In the genomic region with DNA sequence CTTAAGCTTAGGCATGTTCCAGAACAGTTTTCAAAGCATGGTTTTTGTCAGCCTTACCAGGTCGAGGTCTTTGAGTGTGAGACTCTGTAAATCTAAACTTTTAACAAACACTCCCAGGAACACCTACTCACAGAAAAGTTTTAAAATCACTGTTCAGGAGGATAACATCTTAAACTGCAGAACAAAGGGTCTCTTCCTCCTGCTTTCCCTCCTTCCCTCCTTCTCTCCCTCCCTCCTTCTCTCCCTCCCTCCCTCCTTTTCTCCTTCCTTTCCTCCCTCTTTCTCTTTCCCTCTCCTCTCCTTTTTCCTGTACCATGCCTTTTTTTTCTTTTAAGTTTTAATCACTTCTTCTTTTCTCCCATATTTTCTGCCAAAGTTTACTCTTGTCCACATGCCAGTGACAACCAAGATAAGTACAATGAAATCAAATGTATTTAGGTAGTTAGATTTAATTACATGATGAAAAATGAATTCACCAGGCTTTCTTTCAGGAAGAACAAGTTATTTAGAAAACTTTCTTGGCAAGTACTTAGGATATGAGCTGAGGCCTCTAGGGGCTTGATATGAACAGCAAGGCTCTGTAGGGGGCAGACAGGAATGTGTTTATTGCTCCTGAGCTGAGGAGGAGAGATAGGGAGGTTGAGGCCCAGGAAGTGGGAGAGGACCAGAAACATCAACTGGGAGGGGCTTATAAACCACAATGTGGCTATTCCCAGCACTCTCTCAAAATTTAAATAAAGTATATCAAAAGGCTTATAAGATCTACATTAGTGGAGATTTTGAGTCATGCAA, we compare ENCODE assay signal across 2 cellular contexts.
TF ChIP-seq lines count a peak whose summit lies in the region.

No MANE protein-coding gene starts in this region.

TF ChIP-seq in HEK293, 187 proteins besides CTCF, POLR2A, EP300 and RAD21 (continued from another document):
- TF ChIP-seq FEZF1 (tag by site-specific recombination; IDR thresholded peaks at IDR 0.05) = 0 out of 2 replicates have a peak, but pooled peaks have one; percentile 21
- TF ChIP-seq ZNF366 (tag by site-specific recombination; conservative IDR thresholded peaks at IDR 0.05) = peak; percentile 49; the same call in 1 of the 2 replicates
- TF ChIP-seq, protein P1, sequence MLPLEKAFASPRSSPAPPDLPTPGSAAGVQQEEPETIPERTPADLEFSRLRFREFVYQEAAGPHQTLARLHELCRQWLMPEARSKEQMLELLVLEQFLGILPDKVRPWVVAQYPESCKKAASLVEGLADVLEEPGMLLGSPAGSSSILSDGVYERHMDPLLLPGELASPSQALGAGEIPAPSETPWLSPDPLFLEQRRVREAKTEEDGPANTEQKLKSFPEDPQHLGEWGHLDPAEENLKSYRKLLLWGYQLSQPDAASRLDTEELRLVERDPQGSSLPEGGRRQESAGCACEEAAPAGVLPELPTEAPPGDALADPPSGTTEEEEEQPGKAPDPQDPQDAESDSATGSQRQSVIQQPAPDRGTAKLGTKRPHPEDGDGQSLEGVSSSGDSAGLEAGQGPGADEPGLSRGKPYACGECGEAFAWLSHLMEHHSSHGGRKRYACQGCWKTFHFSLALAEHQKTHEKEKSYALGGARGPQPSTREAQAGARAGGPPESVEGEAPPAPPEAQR (tag by site-specific recombination; IDR thresholded peaks at IDR 0.05) = no peak

TF ChIP-seq in K562, 482 proteins besides CTCF, POLR2A, EP300 and RAD21 (continued from another document):
- no peak for TF ChIP-seq MAZ (CRISPR knock-in tag; conservative IDR thresholded peaks at IDR 0.05 in 1 of 2, IDR thresholded peaks at IDR 0.05 in 1 of 2)
- no peak for TF ChIP-seq RFX7 (CRISPR knock-in tag; IDR thresholded peaks at IDR 0.05)
- TF ChIP-seq, protein P2, sequence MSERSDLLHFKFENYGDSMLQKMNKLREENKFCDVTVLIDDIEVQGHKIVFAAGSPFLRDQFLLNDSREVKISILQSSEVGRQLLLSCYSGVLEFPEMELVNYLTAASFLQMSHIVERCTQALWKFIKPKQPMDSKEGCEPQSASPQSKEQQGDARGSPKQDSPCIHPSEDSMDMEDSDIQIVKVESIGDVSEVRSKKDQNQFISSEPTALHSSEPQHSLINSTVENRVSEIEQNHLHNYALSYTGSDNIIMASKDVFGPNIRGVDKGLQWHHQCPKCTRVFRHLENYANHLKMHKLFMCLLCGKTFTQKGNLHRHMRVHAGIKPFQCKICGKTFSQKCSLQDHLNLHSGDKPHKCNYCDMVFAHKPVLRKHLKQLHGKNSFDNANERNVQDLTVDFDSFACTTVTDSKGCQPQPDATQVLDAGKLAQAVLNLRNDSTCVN (CRISPR knock-in tag; IDR thresholded peaks at IDR 0.05) = 0 out of 2 replicates have a peak, but pooled peaks have one; percentile 9
- no peak for TF ChIP-seq SRF (CRISPR knock-in tag; IDR thresholded peaks at IDR 0.05)
- TF ChIP-seq HNRNPK (IDR thresholded peaks at IDR 0.05; ENCODE audit: low read depth, low read length, poor library complexity, severe bottlenecking) = peak; percentile 17
- TF ChIP-seq PCBP2 (IDR thresholded peaks at IDR 0.05; ENCODE audit: low read depth, low read length, poor library complexity, severe bottlenecking) = peak; percentile 75
- TF ChIP-seq RBM15 (IDR thresholded peaks at IDR 0.05; ENCODE audit: insufficient read depth, low read length) = no peak
- TF ChIP-seq ZSCAN29 (IDR thresholded peaks at IDR 0.05) = no peak
- TF ChIP-seq, protein P3, sequence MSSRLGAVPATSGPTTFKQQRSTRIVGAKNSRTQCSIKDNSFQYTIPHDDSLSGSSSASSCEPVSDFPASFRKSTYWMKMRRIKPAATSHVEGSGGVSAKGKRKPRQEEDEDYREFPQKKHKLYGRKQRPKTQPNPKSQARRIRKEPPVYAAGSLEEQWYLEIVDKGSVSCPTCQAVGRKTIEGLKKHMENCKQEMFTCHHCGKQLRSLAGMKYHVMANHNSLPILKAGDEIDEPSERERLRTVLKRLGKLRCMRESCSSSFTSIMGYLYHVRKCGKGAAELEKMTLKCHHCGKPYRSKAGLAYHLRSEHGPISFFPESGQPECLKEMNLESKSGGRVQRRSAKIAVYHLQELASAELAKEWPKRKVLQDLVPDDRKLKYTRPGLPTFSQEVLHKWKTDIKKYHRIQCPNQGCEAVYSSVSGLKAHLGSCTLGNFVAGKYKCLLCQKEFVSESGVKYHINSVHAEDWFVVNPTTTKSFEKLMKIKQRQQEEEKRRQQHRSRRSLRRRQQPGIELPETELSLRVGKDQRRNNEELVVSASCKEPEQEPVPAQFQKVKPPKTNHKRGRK (tag; IDR thresholded peaks at IDR 0.05) = peak; percentile 47; the same call in 1 of the 2 replicates
